ENCODE assay signal across 1 cellular context in genomic region chr16:51119576-51120288, GRCh38.
A peak's percentile ranks its signal among the peaks of the same experiment; 100 is the strongest.
TF ChIP-seq lines count a peak whose summit lies in the region.

No MANE protein-coding gene starts in this region.

TF ChIP-seq in HepG2, 621 proteins besides CTCF, POLR2A, EP300 and RAD21 (continued from another document and continues in another):
- TF ChIP-seq ZNF484 (CRISPR knock-in tag; IDR thresholded peaks at IDR 0.05; ENCODE audit: borderline replicate concordance, low read depth) (no peak), BRF2 (CRISPR knock-in tag; IDR thresholded peaks at IDR 0.05) (no peak), MBD4 (IDR thresholded peaks at IDR 0.05; ENCODE audit: borderline replicate concordance, low read length) (no peak), ZNF451 (CRISPR knock-in tag; IDR thresholded peaks at IDR 0.05) (no peak), SOX5 (CRISPR knock-in tag; IDR thresholded peaks at IDR 0.05; ENCODE audit: borderline replicate concordance) (peak; percentile 49), IRF2 (CRISPR knock-in tag; IDR thresholded peaks at IDR 0.05) (no peak), NR1H2 (CRISPR knock-in tag; IDR thresholded peaks at IDR 0.05; ENCODE audit: borderline replicate concordance, low read depth) (no peak), LBX2 (CRISPR knock-in tag; IDR thresholded peaks at IDR 0.05; ENCODE audit: borderline replicate concordance) (no peak), ZNF776 (CRISPR knock-in tag; IDR thresholded peaks at IDR 0.05) (no peak), ZUFSP (CRISPR knock-in tag; IDR thresholded peaks at IDR 0.05; ENCODE audit: borderline replicate concordance) (no peak), GFI1 (CRISPR knock-in tag; IDR thresholded peaks at IDR 0.05; ENCODE audit: borderline replicate concordance) (no peak), ZNF792 (CRISPR knock-in tag; IDR thresholded peaks at IDR 0.05) (0 out of 2 replicates have a peak, but pooled peaks have one; percentile 11), CCDC6 (CRISPR knock-in tag; IDR thresholded peaks at IDR 0.05) (no peak), ZNF232 (CRISPR knock-in tag; IDR thresholded peaks at IDR 0.05; ENCODE audit: borderline replicate concordance) (no peak), ZNF30 (CRISPR knock-in tag; IDR thresholded peaks at IDR 0.05) (no peak), ZNF549 (CRISPR knock-in tag; IDR thresholded peaks at IDR 0.05) (no peak), ZNF292 (CRISPR knock-in tag; IDR thresholded peaks at IDR 0.05; ENCODE audit: borderline replicate concordance, low read depth) (no peak), ZNF652 (CRISPR knock-in tag; IDR thresholded peaks at IDR 0.05; ENCODE audit: borderline replicate concordance, low read depth) (no peak), JUND (CRISPR knock-in tag; IDR thresholded peaks at IDR 0.05) (no peak), MEF2D (CRISPR knock-in tag; IDR thresholded peaks at IDR 0.05) (no peak), TRIM22 (IDR thresholded peaks at IDR 0.05) (no peak), ETS1 (CRISPR knock-in tag; IDR thresholded peaks at IDR 0.05) (no peak), THAP11 (CRISPR knock-in tag; IDR thresholded peaks at IDR 0.05) (no peak), ZMYM4 (CRISPR knock-in tag; IDR thresholded peaks at IDR 0.05) (no peak), SP2 (CRISPR knock-in tag; IDR thresholded peaks at IDR 0.05) (no peak), RFXAP (CRISPR knock-in tag; IDR thresholded peaks at IDR 0.05; ENCODE audit: borderline replicate concordance) (no peak), NFATC3 (CRISPR knock-in tag; IDR thresholded peaks at IDR 0.05) (no peak), ZNF337 (CRISPR knock-in tag; IDR thresholded peaks at IDR 0.05; ENCODE audit: borderline replicate concordance, low read depth) (no peak), ATF6 (CRISPR knock-in tag; conservative IDR thresholded peaks at IDR 0.05) (no peak), ZNF605 (CRISPR knock-in tag; IDR thresholded peaks at IDR 0.05) (no peak), ZMAT3 (CRISPR knock-in tag; conservative IDR thresholded peaks at IDR 0.05) (no peak), SNAPC4 (CRISPR knock-in tag; IDR thresholded peaks at IDR 0.05) (no peak), UBTF (CRISPR knock-in tag; IDR thresholded peaks at IDR 0.05) (no peak), MLXIP (CRISPR knock-in tag; IDR thresholded peaks at IDR 0.05; ENCODE audit: borderline replicate concordance) (no peak), SAP130 (CRISPR knock-in tag; IDR thresholded peaks at IDR 0.05; ENCODE audit: low read depth) (no peak; the same call in 1 of the 2 replicates)
